Comparison of ENCODE assay signal across 8 cellular contexts in genomic region chr3:186361612-186362408, GRCh38. TPM values are rescaled to one million over a fixed set of nuclear protein-coding genes. Genes with fewer than 3 reads are reported as not detected.
A peak's percentile ranks its signal among the peaks of the same experiment; 100 is the strongest.
DNase-seq lines count a peak whose midpoint lies in the region; ATAC-seq, FAIRE-seq and TF ChIP-seq lines count a peak whose summit lies in the region.

DGKG (minus strand) TSS chr3:186362234; CDS start chr3:186320459, 41,775 bp downstream.

- H3K27ac ChIP-seq in A549: 0 out of 6 replicates have a peak within 1 kb of the TSS, but pooled peaks of 1 of the 2 experiments have one; percentile 53

- no peak for TF ChIP-seq RAD21 in A549 (conservative IDR thresholded peaks at IDR 0.05 in 1 of 2, IDR thresholded peaks at IDR 0.05 in 1 of 2)

- POLR2A ChIA-PET in A549 (lab: Yijun Ruan, JAX): no interaction called here

- H3K4me1 ChIP-seq in A549: 0 out of 3 replicates have a peak, but pooled peaks cover 5% of the 10 kb centered on the region

- peak within 1 kb of the TSS; percentile 48 for H3K4me3 ChIP-seq in A549
- H3K4me3 ChIP-seq in iPS-18c (ENCODE audit: insufficient read depth, low read depth, low read length): peak within 1 kb of the TSS; percentile 52
- H3K4me3 ChIP-seq in skeletal muscle cell (ENCODE audit: low read depth, low read length): peak within 1 kb of the TSS; percentile 32

- TF ChIP-seq CTCF in A549 (IDR thresholded peaks at IDR 0.05): no peak

- DNase-seq in A549 (ENCODE audit: low read depth in 1 of 2, low spot score in 1 of 2) (peak; percentile 8 to 52), GM12891 (ENCODE audit: insufficient read length, low spot score) (peak; percentile 62), NCI-H69 (lab: John Stamatoyannopoulos, UW) (peak; percentile 36), anterior cingulate cortex (lab: John Stamatoyannopoulos, UW) (peak in 55 of 58 donors; percentile 22 to 84 (median 59)), skeletal muscle cell (ENCODE audit: low read depth) (no peak), NCI-H1048 (lab: John Stamatoyannopoulos, UW) (no peak)

- TF ChIP-seq POLR2A in A549 (IDR thresholded peaks at IDR 0.05; ENCODE audit: low read length): no peak
- TF ChIP-seq POLR2A in GM12891 (IDR thresholded peaks at IDR 0.05; ENCODE audit: low read depth, low read length): no peak

- TF ChIP-seq EP300 in A549 (IDR thresholded peaks at IDR 0.05): no peak

- no peak for FAIRE-seq in A549 (lab: Jason Lieb, UNC)
- FAIRE-seq in GM12891 (lab: Jason Lieb, UNC): peak; percentile 87

- H3K9me3 ChIP-seq in A549: no peaks in the 10 kb centered on the region
- peaks cover 2% of the 10 kb centered on the region for H3K9me3 ChIP-seq in iPS-18c (ENCODE audit: control insufficient read depth, insufficient read depth, low read length)

- peak within 1 kb of the TSS; percentile 76 for H3K4me2 ChIP-seq in A549

- 13% methylated on average over 12 of the region's 63 CpGs for WGBS in A549 (ENCODE audit: missing lambda C conversion rate)

- CTCF ChIA-PET in A549 (lab: Yijun Ruan, JAX): no interaction called here

- ATAC-seq in A549 (peak; percentile 84 to 95), HG02884 (IDR thresholded peaks at IDR 0.05; ENCODE audit: unreplicated experiment) (peak; percentile 75)

TF ChIP-seq in A549, 52 proteins besides CTCF, POLR2A, EP300 and RAD21:
- TF ChIP-seq, protein P1, sequence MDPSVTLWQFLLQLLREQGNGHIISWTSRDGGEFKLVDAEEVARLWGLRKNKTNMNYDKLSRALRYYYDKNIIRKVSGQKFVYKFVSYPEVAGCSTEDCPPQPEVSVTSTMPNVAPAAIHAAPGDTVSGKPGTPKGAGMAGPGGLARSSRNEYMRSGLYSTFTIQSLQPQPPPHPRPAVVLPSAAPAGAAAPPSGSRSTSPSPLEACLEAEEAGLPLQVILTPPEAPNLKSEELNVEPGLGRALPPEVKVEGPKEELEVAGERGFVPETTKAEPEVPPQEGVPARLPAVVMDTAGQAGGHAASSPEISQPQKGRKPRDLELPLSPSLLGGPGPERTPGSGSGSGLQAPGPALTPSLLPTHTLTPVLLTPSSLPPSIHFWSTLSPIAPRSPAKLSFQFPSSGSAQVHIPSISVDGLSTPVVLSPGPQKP (IDR thresholded peaks at IDR 0.05; ENCODE audit: low read depth, low read length): no peak
- no peak for TF ChIP-seq RNF2 (IDR thresholded peaks at IDR 0.05; ENCODE audit: borderline replicate concordance, low read depth)
- TF ChIP-seq, protein P2, sequence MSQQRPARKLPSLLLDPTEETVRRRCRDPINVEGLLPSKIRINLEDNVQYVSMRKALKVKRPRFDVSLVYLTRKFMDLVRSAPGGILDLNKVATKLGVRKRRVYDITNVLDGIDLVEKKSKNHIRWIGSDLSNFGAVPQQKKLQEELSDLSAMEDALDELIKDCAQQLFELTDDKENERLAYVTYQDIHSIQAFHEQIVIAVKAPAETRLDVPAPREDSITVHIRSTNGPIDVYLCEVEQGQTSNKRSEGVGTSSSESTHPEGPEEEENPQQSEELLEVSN (IDR thresholded peaks at IDR 0.05; ENCODE audit: borderline replicate concordance, low read depth): no peak

TF ChIP-seq in GM12891, 5 proteins besides CTCF, POLR2A, EP300 and RAD21:
- TF ChIP-seq TAF1 (IDR thresholded peaks at IDR 0.05; ENCODE audit: low read depth, low read length) (no peak), PAX5 (IDR thresholded peaks at IDR 0.05; ENCODE audit: insufficient read depth, low read length, severe bottlenecking) (no peak), SPI1 (IDR thresholded peaks at IDR 0.05; ENCODE audit: low read depth, low read length) (peak; percentile 89)

RNA-seq across cellular contexts. Expression of gene DGKG, which starts in this region (rescaled TPM):
- polyA plus RNA-seq in A549 (2011; rRNA removed) (11.5 and 13.2 TPM in 2 replicates), A549 (2017; fragmentation: RNase III; extraction: RNeasy Plus Mini Kit Qiagen cat#74134 plus additional on column Dnase treatment) (13.3 to 17.1 TPM (median 15.3 TPM) in 3 replicates)
- 9.8 and 10.0 TPM in 2 replicates for polyA plus RNA-seq in A549 (2012; cell fraction: cytosol; rRNA removed)
- 3.0 and 3.7 TPM in 2 replicates for polyA plus RNA-seq in A549 (2012; cell fraction: nucleus; rRNA removed)
- 15.7 and 17.0 TPM in 2 replicates for polyA minus RNA-seq in A549 (2011; rRNA and poly(A)+ RNA removed)
- polyA plus RNA-seq in GM12891 (2012; ENCODE audit: low read depth, missing spikeins): 1.2 TPM

Comparison
In these comparisons a context has a peak if more than half of its experiments do, and no peak if none do; other contexts are left out.
1. DNase-seq: peak in A549 (2 of 2), GM12891 (single experiment), NCI-H69 (single experiment) and anterior cingulate cortex (55 of 58); none in skeletal muscle cell (single experiment) and NCI-H1048 (single experiment).
2. Peak in every context shown above with its lines, with median percentiles within 50 percentile points of each other: H3K4me3 ChIP-seq.